ENCODE assay signal across 23 cellular contexts in the genomic region with DNA sequence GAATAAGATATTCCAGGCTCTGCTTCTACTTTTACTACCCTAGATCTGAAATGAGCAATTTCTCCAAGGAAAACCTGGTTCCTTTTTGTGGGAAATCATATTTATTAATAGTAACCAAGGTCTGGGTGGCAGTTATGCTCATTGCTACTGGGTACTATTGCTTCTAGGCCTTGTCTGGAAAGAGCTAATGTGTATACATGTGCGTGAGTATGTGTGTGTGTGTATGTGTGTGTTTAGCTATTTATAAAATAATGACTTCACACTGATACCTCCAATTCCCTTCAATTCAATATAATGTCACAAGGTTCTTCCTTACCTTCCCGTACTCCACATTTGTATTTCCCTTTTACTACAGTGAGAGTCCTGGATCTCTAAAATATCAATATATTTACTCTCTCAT.
"Had no signal": no experiment of that assay in that cellular context is flagged by ENCODE, and none has a peak within 500 bp of the region (broad histone marks: within the 10 kb centered on the region; RNA-seq: fewer than 3 reads in every experiment).

No MANE protein-coding gene starts in this region.

- H3K27me3 ChIP-seq: dorsolateral prefrontal cortex, esophagus muscularis mucosa, esophagus squamous epithelium, foreskin keratinocyte, gastrocnemius medialis, gastroesophageal sphincter, heart left ventricle, heart right ventricle had no signal

- H3K36me3 ChIP-seq: esophagus muscularis mucosa, esophagus squamous epithelium, gastrocnemius medialis, gastroesophageal sphincter, heart left ventricle, heart right ventricle had no signal

- H3K27ac ChIP-seq: coronary artery, dorsolateral prefrontal cortex, epithelial cell of prostate, esophagus muscularis mucosa, esophagus squamous epithelium, foreskin keratinocyte, gastrocnemius medialis, gastroesophageal sphincter, heart right ventricle had no signal

- H3K4me1 ChIP-seq: esophagus muscularis mucosa, esophagus squamous epithelium, foreskin keratinocyte, gastroesophageal sphincter had no signal

- H3K4me3 ChIP-seq: coronary artery, dorsolateral prefrontal cortex, esophagus muscularis mucosa, esophagus squamous epithelium, gastrocnemius medialis, gastroesophageal sphincter, heart left ventricle, heart right ventricle had no signal

- ATAC-seq: effector memory CD8-positive, alpha-beta T cell; esophagus mucosa; foreskin keratinocyte had no signal

- H3K9me3 ChIP-seq: esophagus muscularis mucosa, esophagus squamous epithelium, gastrocnemius medialis, gastroesophageal sphincter had no signal

- DNase-seq: cortex of kidney; dermis blood vessel endothelial cell; dorsolateral prefrontal cortex; effector CD4-positive, alpha-beta T cell; effector CD8-positive, alpha-beta T cell; effector memory CD4-positive, alpha-beta T cell; effector memory CD8-positive, alpha-beta T cell; endodermal cell; erythroblast; esophagus squamous epithelium; foreskin fibroblast; foreskin keratinocyte; foreskin melanocyte; gastrocnemius medialis; glutamatergic neuron; head of caudate nucleus; heart left ventricle had no signal
